9 cellular contexts compared by ENCODE assay signal in the genomic region with DNA sequence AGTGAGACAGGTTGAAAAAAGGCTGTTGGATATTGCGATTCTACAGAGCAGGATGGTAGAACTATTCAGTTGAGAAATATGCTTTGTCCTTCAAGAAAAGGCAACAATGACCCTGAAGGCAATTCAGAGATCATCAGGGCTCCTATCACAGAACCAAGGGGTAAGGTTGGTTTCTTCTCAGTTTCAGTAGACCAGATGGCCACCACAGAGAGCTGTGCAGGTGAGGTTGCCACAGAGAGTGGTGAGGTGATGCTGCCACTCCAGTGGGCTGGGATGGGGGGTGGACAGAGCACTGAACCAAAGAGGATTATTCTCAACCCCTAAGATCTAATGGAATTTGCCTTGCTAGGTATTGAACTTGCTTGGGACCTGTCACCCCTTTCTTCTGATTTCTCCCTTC.
"Had no signal": no experiment of that assay in that cellular context is flagged by ENCODE, and none has a peak within 500 bp of the region (broad histone marks: within the 10 kb centered on the region; RNA-seq: fewer than 3 reads in every experiment).

No MANE protein-coding gene starts in this region.

- DNase-seq: GM23248, GOT3, H7, HFFc6 had no signal

- H3K4me1 ChIP-seq: HAP-1 had no signal

- H3K9ac ChIP-seq: GM23248 had no signal

- H3K9me3 ChIP-seq: HAP-1 had no signal

- H3K36me3 ChIP-seq: HAP-1 had no signal

- H3K4me3 Mint-ChIP-seq: HFFc6 had no signal

- H2AFZ ChIP-seq: GM23248 had no signal

- ATAC-seq: HCT116, HepG2, K562 had no signal

- H3K27ac Mint-ChIP-seq: HFFc6 had no signal

- H3K27ac ChIP-seq: GM23248, HL-60 had no signal

- H3K4me3 ChIP-seq: GM23248, HAP-1, K562 had no signal
